Comparison of ENCODE assay signal across 10 cellular contexts in the genomic region with DNA sequence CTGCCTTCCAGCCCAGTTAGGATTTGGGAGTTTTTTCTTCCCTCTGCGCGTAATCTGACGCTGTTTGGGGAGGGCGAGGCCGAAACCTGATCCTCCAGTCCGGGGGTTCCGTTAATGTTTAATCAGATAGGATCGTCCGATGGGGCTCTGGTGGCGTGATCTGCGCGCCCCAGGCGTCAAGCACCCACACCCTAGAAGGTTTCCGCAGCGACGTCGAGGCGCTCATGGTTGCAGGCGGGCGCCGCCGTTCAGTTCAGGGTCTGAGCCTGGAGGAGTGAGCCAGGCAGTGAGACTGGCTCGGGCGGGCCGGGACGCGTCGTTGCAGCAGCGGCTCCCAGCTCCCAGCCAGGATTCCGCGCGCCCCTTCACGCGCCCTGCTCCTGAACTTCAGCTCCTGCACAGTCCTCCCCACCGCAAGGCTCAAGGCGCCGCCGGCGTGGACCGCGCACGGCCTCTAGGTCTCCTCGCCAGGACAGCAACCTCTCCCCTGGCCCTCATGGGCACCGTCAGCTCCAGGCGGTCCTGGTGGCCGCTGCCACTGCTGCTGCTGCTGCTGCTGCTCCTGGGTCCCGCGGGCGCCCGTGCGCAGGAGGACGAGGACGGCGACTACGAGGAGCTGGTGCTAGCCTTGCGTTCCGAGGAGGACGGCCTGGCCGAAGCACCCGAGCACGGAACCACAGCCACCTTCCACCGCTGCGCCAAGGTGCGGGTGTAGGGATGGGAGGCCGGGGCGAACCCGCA. TPM values are rescaled to one million over a fixed set of nuclear protein-coding genes. Genes with fewer than 3 reads are reported as not detected.
A peak's percentile ranks its signal among the peaks of the same experiment; 100 is the strongest.
DNase-seq lines count a peak whose midpoint lies in the region; ATAC-seq and TF ChIP-seq lines count a peak whose summit lies in the region.
"Had no signal": no experiment of that assay in that cellular context is flagged by ENCODE, and none has a peak within 500 bp of the region (broad histone marks: within the 10 kb centered on the region; RNA-seq: fewer than 3 reads in every experiment).

A gene (plus strand): TSS at position 207 of the 741 bp plus-strand sequence. CDS start 290 bp downstream, at position 497.

- H3K4me1 Mint-ChIP-seq in activated CD8-positive, alpha-beta T cell treated with anti-CD3 and anti-CD28 coated beads, Interleukin-2, amount 10 ng/mL, durations not matched to agents 7 days and 5 days (ENCODE audit: low read depth): no peaks in the 10 kb centered on the region
- peaks cover 3% of the 10 kb centered on the region for H3K4me1 Mint-ChIP-seq in activated CD8-positive, alpha-beta T cell treated with anti-CD3 and anti-CD28 coated beads for 36 hours (ENCODE audit: low read depth)

- H3K36me3 Mint-ChIP-seq in activated CD8-positive, alpha-beta T cell treated with anti-CD3 and anti-CD28 coated beads, Interleukin-2, amount 10 ng/mL, durations not matched to agents 7 days and 5 days (ENCODE audit: low read depth): no peaks in the 10 kb centered on the region
- no peaks in the 10 kb centered on the region for H3K36me3 Mint-ChIP-seq in activated CD8-positive, alpha-beta T cell treated with anti-CD3 and anti-CD28 coated beads for 36 hours (ENCODE audit: low read depth)
- H3K36me3 Mint-ChIP-seq: T-cell had no signal

- H3K4me3 Mint-ChIP-seq in activated CD8-positive, alpha-beta T cell treated with anti-CD3 and anti-CD28 coated beads, Interleukin-2, amount 10 ng/mL, durations not matched to agents 7 days and 5 days: no peak within 1 kb of the TSS
- H3K4me3 Mint-ChIP-seq in activated CD8-positive, alpha-beta T cell treated with anti-CD3 and anti-CD28 coated beads for 36 hours: no peak within 1 kb of the TSS
- H3K4me3 Mint-ChIP-seq: T-cell had no signal

- no peaks in the 10 kb centered on the region for H4K20me1 ChIP-seq in mammary epithelial cell (ENCODE audit: insufficient read depth, low read length)
- H4K20me1 ChIP-seq: BLaER1 had no signal

- WGBS in mammary epithelial cell (ENCODE audit: low coverage, missing lambda C conversion rate): 16% methylated on average over 18 of the region's 67 CpGs
- WGBS in sigmoid colon, 2 donors: 1 to 4% methylated on average over 67 of the region's 67 CpGs

- peak within 1 kb of the TSS; percentile 61 for H3K9ac ChIP-seq in mammary epithelial cell (ENCODE audit: insufficient read depth, low read length)
- H3K9ac ChIP-seq: BLaER1 had no signal

- no peak for TF ChIP-seq CTCF in activated CD8-positive, alpha-beta T cell treated with anti-CD3 and anti-CD28 coated beads for 36 hours (IDR thresholded peaks at IDR 0.05)
- no peak for TF ChIP-seq CTCF in mammary epithelial cell (conservative IDR thresholded peaks at IDR 0.05 in 1 of 2, IDR thresholded peaks at IDR 0.05 in 1 of 2; ENCODE audit: extremely low read depth in 1 of 2, insufficient read depth in 1 of 2, low read depth in 1 of 2, low read length in 2 of 2)
- TF ChIP-seq CTCF in thoracic aorta (IDR thresholded peaks at IDR 0.05): no peak
- TF ChIP-seq CTCF in sigmoid colon (IDR thresholded peaks at IDR 0.05): no peak

- H3K27ac ChIP-seq in mammary epithelial cell (ENCODE audit: insufficient read depth, low read depth, low read length) (peak within 1 kb of the TSS; percentile 58), thoracic aorta (no peak within 1 kb of the TSS), sigmoid colon (no peak within 1 kb of the TSS)
- H3K27ac ChIP-seq: BLaER1 had no signal

- no peaks in the 10 kb centered on the region for H3K36me3 ChIP-seq in mammary epithelial cell (ENCODE audit: insufficient read depth, low read length)
- no peaks in the 10 kb centered on the region for H3K36me3 ChIP-seq in thoracic aorta
- no peaks in the 10 kb centered on the region for H3K36me3 ChIP-seq in sigmoid colon
- H3K36me3 ChIP-seq: BLaER1 had no signal

- peaks cover 51% of the 10 kb centered on the region for H3K79me2 ChIP-seq in mammary epithelial cell (ENCODE audit: insufficient read depth, low read length)

- CTCF ChIA-PET in activated CD8-positive, alpha-beta T cell treated with anti-CD3 and anti-CD28 coated beads, Interleukin-2, amount 10 ng/mL, durations not matched to agents 7 days and 5 days (lab: Charles Lee): interaction anchor here (1.5 kb wide), 1 partner anchor 238 kb away, joined by 3 read pairs; no protein-coding TSS in a partner anchor
- CTCF ChIA-PET in activated CD8-positive, alpha-beta T cell treated with anti-CD3 and anti-CD28 coated beads for 36 hours (lab: Charles Lee): interaction anchor here (1.7 to 2.6 kb wide), 2 partner anchors 18 to 43 kb away, joined by 4 to 10 read pairs; no protein-coding TSS in a partner anchor
- CTCF ChIA-PET in mammary epithelial cell (lab: Charles Lee; ENCODE audit: low non-redundant PET): no interaction called here

- H3K4me1 ChIP-seq in mammary epithelial cell (ENCODE audit: insufficient read depth, low read length): peaks cover 28% of the 10 kb centered on the region
- H3K4me1 ChIP-seq in thoracic aorta (ENCODE audit: control insufficient read depth in 1 of 2, low read depth in 2 of 2): peaks cover 0 to 16% of the 10 kb centered on the region in 2 donors
- H3K4me1 ChIP-seq in sigmoid colon: peaks cover 0 to 15% (median 11%) of the 10 kb centered on the region in 4 donors
- H3K4me1 ChIP-seq: BLaER1 had no signal

- peaks cover 58% of the 10 kb centered on the region for H3K27me3 Mint-ChIP-seq in activated CD8-positive, alpha-beta T cell treated with anti-CD3 and anti-CD28 coated beads, Interleukin-2, amount 10 ng/mL, durations not matched to agents 7 days and 5 days (ENCODE audit: low read depth)
- peaks cover 48% of the 10 kb centered on the region for H3K27me3 Mint-ChIP-seq in activated CD8-positive, alpha-beta T cell treated with anti-CD3 and anti-CD28 coated beads for 36 hours

- dilution Hi-C loops in mammary epithelial cell (cut with HindIII; ENCODE audit: low sequenced_read_pairs): no loop called here

- in situ Hi-C loops in mammary epithelial cell (cut with MboI; ENCODE audit: low sequenced_read_pairs in 2 of 2): no loop called here

- peak; percentile 31 for ATAC-seq in activated CD8-positive, alpha-beta T cell treated with anti-CD3 and anti-CD28 coated beads, Interleukin-2, amount 10 ng/mL, durations not matched to agents 7 days and 5 days
- ATAC-seq in activated CD8-positive, alpha-beta T cell treated with anti-CD3 and anti-CD28 coated beads for 36 hours: no peak
- no peak for ATAC-seq in thoracic aorta (ENCODE audit: insufficient number of reproducible peaks, low FRiP score, low read depth)
- ATAC-seq in HG03571 (IDR thresholded peaks at IDR 0.05; ENCODE audit: unreplicated experiment): no peak
- ATAC-seq: T-cell had no signal

- peak within 1 kb of the TSS; percentile 78 for H3K4me2 ChIP-seq in mammary epithelial cell (ENCODE audit: insufficient read depth, low read depth, low read length)
- H3K4me2 ChIP-seq: BLaER1 had no signal

- POLR2A ChIA-PET in activated CD8-positive, alpha-beta T cell treated with anti-CD3 and anti-CD28 coated beads, Interleukin-2, amount 10 ng/mL, durations not matched to agents 7 days and 5 days (lab: Charles Lee): no interaction called here
- POLR2A ChIA-PET in activated CD8-positive, alpha-beta T cell treated with anti-CD3 and anti-CD28 coated beads for 36 hours (lab: Charles Lee): no interaction called here

- no peaks in the 10 kb centered on the region for H3K9me3 Mint-ChIP-seq in activated CD8-positive, alpha-beta T cell treated with anti-CD3 and anti-CD28 coated beads, Interleukin-2, amount 10 ng/mL, durations not matched to agents 7 days and 5 days (ENCODE audit: insufficient read depth)
- H3K9me3 Mint-ChIP-seq in activated CD8-positive, alpha-beta T cell treated with anti-CD3 and anti-CD28 coated beads for 36 hours: no peaks in the 10 kb centered on the region
- H3K9me3 Mint-ChIP-seq: T-cell had no signal

- TF ChIP-seq EP300 in sigmoid colon (IDR thresholded peaks at IDR 0.05): no peak

- H3K27me3 ChIP-seq in mammary epithelial cell (ENCODE audit: insufficient read depth, low read length): peaks cover 10% of the 10 kb centered on the region
- no peaks in the 10 kb centered on the region for H3K27me3 ChIP-seq in thoracic aorta (replicated peaks; ENCODE audit: insufficient read depth)
- peaks cover 0 to 52% (median 32%) of the 10 kb centered on the region in 3 donors for H3K27me3 ChIP-seq in sigmoid colon
- H3K27me3 ChIP-seq: BLaER1 had no signal

- TSS peak; percentile 64 for BruUV-seq in mammary epithelial cell (replicated peaks; lab: Mats Ljungman, UMichigan)

- H3K4me3 ChIP-seq in mammary epithelial cell (replicated peaks in 1 of 3; ENCODE audit: insufficient read depth in 1 of 3, low read depth in 2 of 3, low read length in 3 of 3): peak within 1 kb of the TSS; percentile 18 to 73 (median 56)
- peak within 1 kb of the TSS; percentile 66 for H3K4me3 ChIP-seq in thoracic aorta
- H3K4me3 ChIP-seq in sigmoid colon: peak within 1 kb of the TSS in 1 of 4 donors; percentile 6
- H3K4me3 ChIP-seq: BLaER1 had no signal

- no peak for TF ChIP-seq POLR2A in sigmoid colon (IDR thresholded peaks at IDR 0.05)

- H2AFZ ChIP-seq in mammary epithelial cell (ENCODE audit: low read depth, low read length): peak within 1 kb of the TSS; percentile 63

- DNase-seq in activated CD8-positive, alpha-beta T cell treated with anti-CD3 and anti-CD28 coated beads, Interleukin-2, amount 10 ng/mL, durations not matched to agents 7 days and 5 days: no peak
- no peak for DNase-seq in activated CD8-positive, alpha-beta T cell treated with anti-CD3 and anti-CD28 coated beads for 36 hours
- DNase-seq in mammary epithelial cell (peak; percentile 77), left kidney (ENCODE audit: low read depth, low spot score) (peak; percentile 86), thoracic aorta (ENCODE audit: low spot score) (no peak), sigmoid colon (no peak)
- DNase-seq in stimulated activated CD4-positive, alpha-beta T cell treated with anti-CD3 and anti-CD28 coated beads, Interleukin-15, amount 100 ng/mL, for 24 hours: no peak
- DNase-seq: T-cell had no signal

- intact Hi-C loops in activated CD8-positive, alpha-beta T cell treated with anti-CD3 and anti-CD28 coated beads for 36 hours (cut with micrococcal nuclease): no loop called here
- intact Hi-C loops in mammary epithelial cell (cut with micrococcal nuclease): no loop called here
- intact Hi-C loops in sigmoid colon (cut with DNase I): no loop called here

- H3K27ac Mint-ChIP-seq in activated CD8-positive, alpha-beta T cell treated with anti-CD3 and anti-CD28 coated beads, Interleukin-2, amount 10 ng/mL, durations not matched to agents 7 days and 5 days: no peak within 1 kb of the TSS
- no peak within 1 kb of the TSS for H3K27ac Mint-ChIP-seq in activated CD8-positive, alpha-beta T cell treated with anti-CD3 and anti-CD28 coated beads for 36 hours
- H3K27ac Mint-ChIP-seq: T-cell had no signal

- H3K9me3 ChIP-seq in mammary epithelial cell (replicated peaks; ENCODE audit: insufficient read depth, low read length) (no peaks in the 10 kb centered on the region), thoracic aorta (no peaks in the 10 kb centered on the region), sigmoid colon (no peaks in the 10 kb centered on the region)
- H3K9me3 ChIP-seq: BLaER1 had no signal

RNA-seq across cellular contexts. Expression of the gene that starts here (rescaled TPM):
- total RNA-seq in activated CD8-positive, alpha-beta T cell treated with anti-CD3 and anti-CD28 coated beads, Interleukin-2, amount 10 ng/mL, durations not matched to agents 7 days and 5 days: not detected
- not detected for total RNA-seq in activated CD8-positive, alpha-beta T cell treated with anti-CD3 and anti-CD28 coated beads for 36 hours
- total RNA-seq in mammary epithelial cell (10 to 100 TPM in 1 of 2 donors, under 1 TPM in 1; 0.67 to 75.0 TPM), thoracic aorta (under 1 TPM; 0.21 to 0.27 TPM), sigmoid colon (under 1 TPM in 1 of 4 donors, not detected in 3; 0.28 TPM)
- polyA plus RNA-seq in mammary epithelial cell (52.1 TPM), sigmoid colon (10 to 100 TPM in 1 of 3 donors, 1 to 10 TPM in 2; 1.2 to 41.9 (median 5.5) TPM)
- polyA minus RNA-seq in mammary epithelial cell: 39.9 TPM

Comparison
In these comparisons a context has a peak if more than half of its experiments do, and no peak if none do; other contexts are left out.
1. Peak in ATAC-seq in activated CD8-positive, alpha-beta T cell treated with anti-CD3 and anti-CD28 coated beads, Interleukin-2, amount 10 ng/mL, durations not matched to agents 7 days and 5 days; RNA of the gene not detected or under 1 TPM.
2. DNase-seq: peak in mammary epithelial cell (single experiment) and left kidney (single experiment); none in activated CD8-positive, alpha-beta T cell treated with anti-CD3 and anti-CD28 coated beads, Interleukin-2, amount 10 ng/mL, durations not matched to agents 7 days and 5 days (single experiment), activated CD8-positive, alpha-beta T cell treated with anti-CD3 and anti-CD28 coated beads for 36 hours (single experiment), thoracic aorta (single experiment), sigmoid colon (single experiment) and stimulated activated CD4-positive, alpha-beta T cell treated with anti-CD3 and anti-CD28 coated beads, Interleukin-15, amount 100 ng/mL, for 24 hours (single experiment).